1 cellular context compared by ENCODE assay signal in the genomic region with DNA sequence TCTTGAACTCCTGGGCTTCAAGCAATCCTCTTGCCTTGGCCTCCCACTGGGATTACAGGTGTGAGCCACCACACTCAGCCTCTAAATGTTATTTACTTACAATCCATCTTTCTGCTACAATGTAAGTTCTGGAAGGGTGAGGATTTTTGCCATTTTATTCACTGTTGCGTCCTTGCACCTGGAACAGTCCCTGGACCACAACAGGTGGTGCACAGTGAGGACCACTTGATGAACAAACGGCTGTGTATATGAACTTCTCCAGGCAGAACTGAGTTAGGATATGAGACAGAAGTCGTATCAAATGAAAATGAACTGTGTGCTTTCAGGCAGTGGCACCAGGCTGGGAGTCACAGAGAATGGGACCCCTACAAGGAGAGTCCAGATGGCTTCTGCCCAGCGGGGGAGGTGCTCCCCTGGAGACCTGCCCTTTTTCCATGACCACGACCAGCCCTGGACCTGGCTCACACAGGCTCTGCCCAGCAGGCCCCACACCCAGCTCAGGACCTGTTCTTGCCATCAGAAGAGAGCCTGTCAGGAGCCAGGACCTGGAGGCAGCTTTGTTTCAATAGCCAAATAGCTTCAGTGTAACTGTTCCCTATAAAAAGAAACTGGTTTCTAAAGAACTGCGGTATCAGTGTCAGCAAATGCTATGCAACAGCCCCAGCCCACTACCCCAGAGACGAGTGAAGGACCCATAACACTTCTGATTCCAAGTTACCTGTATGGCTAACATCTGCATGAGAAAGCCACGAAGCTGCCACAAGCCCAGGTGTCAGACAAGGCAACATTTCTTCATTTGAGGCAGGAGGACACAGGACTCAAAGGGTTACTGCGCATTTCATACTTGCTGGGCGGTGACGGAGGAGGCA.
TF ChIP-seq lines count a peak whose summit lies in the region.

No MANE protein-coding gene starts in this region.

TF ChIP-seq in K562, 482 proteins besides CTCF, POLR2A, EP300 and RAD21 (continued from another document):
- TF ChIP-seq, protein P1, sequence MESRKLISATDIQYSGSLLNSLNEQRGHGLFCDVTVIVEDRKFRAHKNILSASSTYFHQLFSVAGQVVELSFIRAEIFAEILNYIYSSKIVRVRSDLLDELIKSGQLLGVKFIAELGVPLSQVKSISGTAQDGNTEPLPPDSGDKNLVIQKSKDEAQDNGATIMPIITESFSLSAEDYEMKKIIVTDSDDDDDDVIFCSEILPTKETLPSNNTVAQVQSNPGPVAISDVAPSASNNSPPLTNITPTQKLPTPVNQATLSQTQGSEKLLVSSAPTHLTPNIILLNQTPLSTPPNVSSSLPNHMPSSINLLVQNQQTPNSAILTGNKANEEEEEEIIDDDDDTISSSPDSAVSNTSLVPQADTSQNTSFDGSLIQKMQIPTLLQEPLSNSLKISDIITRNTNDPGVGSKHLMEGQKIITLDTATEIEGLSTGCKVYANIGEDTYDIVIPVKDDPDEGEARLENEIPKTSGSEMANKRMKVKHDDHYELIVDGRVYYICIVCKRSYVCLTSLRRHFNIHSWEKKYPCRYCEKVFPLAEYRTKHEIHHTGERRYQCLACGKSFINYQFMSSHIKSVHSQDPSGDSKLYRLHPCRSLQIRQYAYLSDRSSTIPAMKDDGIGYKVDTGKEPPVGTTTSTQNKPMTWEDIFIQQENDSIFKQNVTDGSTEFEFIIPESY (CRISPR knock-in tag; IDR thresholded peaks at IDR 0.05), result no peak
- TF ChIP-seq BRCA1 (IDR thresholded peaks at IDR 0.05), result no peak
- TF ChIP-seq BRCA1 (CRISPR knock-in tag; IDR thresholded peaks at IDR 0.05), result no peak
- TF ChIP-seq ETV6 (IDR thresholded peaks at IDR 0.05; ENCODE audit: borderline replicate concordance in 1 of 2, low read depth in 2 of 2, low read length in 1 of 2), result 0 out of 4 replicates have a peak, but pooled peaks of 1 of the 2 experiments have one; percentile 22
- TF ChIP-seq ETV6 (CRISPR knock-in tag; IDR thresholded peaks at IDR 0.05; ENCODE audit: borderline replicate concordance), result no peak
- peak; percentile 28 for TF ChIP-seq KDM5B (IDR thresholded peaks at IDR 0.05; ENCODE audit: insufficient replicate concordance, low read depth, low read length)
- TF ChIP-seq, protein P2, sequence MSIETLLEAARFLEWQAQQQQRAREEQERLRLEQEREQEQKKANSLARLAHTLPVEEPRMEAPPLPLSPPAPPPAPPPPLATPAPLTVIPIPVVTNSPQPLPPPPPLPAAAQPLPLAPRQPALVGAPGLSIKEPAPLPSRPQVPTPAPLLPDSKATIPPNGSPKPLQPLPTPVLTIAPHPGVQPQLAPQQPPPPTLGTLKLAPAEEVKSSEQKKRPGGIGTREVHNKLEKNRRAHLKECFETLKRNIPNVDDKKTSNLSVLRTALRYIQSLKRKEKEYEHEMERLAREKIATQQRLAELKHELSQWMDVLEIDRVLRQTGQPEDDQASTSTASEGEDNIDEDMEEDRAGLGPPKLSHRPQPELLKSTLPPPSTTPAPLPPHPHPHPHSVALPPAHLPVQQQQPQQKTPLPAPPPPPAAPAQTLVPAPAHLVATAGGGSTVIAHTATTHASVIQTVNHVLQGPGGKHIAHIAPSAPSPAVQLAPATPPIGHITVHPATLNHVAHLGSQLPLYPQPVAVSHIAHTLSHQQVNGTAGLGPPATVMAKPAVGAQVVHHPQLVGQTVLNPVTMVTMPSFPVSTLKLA (conservative IDR thresholded peaks at IDR 0.05), result no peak
- TF ChIP-seq, protein P3, sequence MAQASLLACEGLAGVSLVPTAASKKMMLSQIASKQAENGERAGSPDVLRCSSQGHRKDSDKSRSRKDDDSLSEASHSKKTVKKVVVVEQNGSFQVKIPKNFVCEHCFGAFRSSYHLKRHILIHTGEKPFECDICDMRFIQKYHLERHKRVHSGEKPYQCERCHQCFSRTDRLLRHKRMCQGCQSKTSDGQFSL (CRISPR knock-in tag; IDR thresholded peaks at IDR 0.05), result 0 out of 2 replicates have a peak, but pooled peaks have one; percentile 4
- TF ChIP-seq, protein P3 (tag; IDR thresholded peaks at IDR 0.05), result no peak
- TF ChIP-seq, protein P4, sequence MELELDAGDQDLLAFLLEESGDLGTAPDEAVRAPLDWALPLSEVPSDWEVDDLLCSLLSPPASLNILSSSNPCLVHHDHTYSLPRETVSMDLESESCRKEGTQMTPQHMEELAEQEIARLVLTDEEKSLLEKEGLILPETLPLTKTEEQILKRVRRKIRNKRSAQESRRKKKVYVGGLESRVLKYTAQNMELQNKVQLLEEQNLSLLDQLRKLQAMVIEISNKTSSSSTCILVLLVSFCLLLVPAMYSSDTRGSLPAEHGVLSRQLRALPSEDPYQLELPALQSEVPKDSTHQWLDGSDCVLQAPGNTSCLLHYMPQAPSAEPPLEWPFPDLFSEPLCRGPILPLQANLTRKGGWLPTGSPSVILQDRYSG (tag; conservative IDR thresholded peaks at IDR 0.05; ENCODE audit: low read depth), result no peak
- no peak for TF ChIP-seq ARHGAP35 (IDR thresholded peaks at IDR 0.05; ENCODE audit: partially characterized antibody)
- no peak for TF ChIP-seq HIVEP1 (CRISPR knock-in tag; IDR thresholded peaks at IDR 0.05)
- TF ChIP-seq TAF1 (IDR thresholded peaks at IDR 0.05; ENCODE audit: control insufficient read depth, extremely low read depth, insufficient read depth, low read length, severe bottlenecking), result peak; percentile 12
- TF ChIP-seq, protein P5, sequence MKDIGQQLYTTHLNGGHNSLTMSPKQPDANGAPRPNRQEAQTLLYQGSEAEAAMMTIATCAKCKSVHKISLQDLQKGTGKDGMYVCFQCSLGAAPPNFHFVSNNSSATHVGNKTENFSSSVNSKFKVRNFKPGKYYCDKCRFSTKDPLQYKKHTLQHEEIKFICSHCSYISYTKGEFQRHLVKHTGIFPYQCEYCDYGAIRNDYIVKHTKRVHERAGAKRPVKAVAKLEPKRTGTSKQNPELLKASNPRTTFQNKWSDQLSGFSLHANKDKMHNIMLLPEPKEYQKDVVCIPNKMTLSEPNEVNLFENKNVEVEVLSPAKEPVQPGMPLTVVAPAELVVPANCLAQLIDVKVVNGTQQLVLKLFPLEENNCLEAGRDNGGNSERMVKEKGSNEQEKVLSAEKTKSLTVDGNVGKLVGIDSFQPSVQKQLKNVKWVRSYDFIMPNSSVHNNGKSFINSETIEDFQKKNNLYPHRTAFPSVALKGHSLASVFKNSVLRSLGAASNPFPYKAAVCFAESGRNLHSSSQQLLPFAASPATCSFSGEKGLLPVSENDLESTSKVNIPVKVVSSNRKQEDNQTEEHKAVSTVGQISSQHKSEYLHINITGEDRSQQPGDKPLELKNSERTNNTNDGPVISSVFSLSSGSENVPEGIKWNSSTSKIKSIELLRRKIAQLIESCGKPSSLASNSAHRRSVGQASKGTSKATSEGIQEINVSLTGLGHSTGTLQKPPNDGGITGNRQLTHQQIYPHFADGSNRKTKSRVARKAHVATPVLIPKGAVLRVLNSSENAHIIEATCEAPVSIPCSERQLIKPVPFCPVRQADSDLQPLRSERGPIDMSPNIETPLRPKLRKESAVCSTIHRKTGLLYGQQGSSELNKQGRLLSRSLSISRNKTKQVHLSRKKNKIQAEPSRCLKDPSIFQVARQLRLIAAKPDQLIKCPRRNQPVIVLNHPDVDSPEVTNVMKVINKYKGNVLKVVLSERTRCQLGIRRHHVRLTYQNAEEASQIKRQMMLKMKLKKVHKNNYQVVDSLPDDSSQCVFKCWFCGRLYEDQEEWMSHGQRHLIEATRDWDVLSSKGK (CRISPR knock-in tag; IDR thresholded peaks at IDR 0.05), result no peak
